ENCODE assay signal across 1 cellular context in genomic region chr1:44260792-44261474, GRCh38.
TF ChIP-seq lines count a peak whose summit lies in the region.

No MANE protein-coding gene starts in this region.

TF ChIP-seq in K562, 482 proteins besides CTCF, POLR2A, EP300 and RAD21 (continued from another document):
- TF ChIP-seq ZNF511 (CRISPR knock-in tag; IDR thresholded peaks at IDR 0.05), result no peak
- TF ChIP-seq ILK (tag; IDR thresholded peaks at IDR 0.05; ENCODE audit: borderline replicate concordance, low read depth), result no peak
- TF ChIP-seq MCM5 (IDR thresholded peaks at IDR 0.05; ENCODE audit: low read depth), result no peak
- TF ChIP-seq KLF10 (CRISPR knock-in tag; IDR thresholded peaks at IDR 0.05), result no peak
- TF ChIP-seq BHLHE40 (IDR thresholded peaks at IDR 0.05; ENCODE audit: low read length), result no peak
- no peak for TF ChIP-seq MED1 (CRISPR knock-in tag; IDR thresholded peaks at IDR 0.05; ENCODE audit: borderline replicate concordance)
